In genomic region chr22:43476341-43476740, GRCh38 we compare ENCODE assay signal across 19 cellular contexts.
DNase-seq lines count a peak whose midpoint lies in the region; ATAC-seq, FAIRE-seq and TF ChIP-seq lines count a peak whose summit lies in the region.
"Had no signal": no experiment of that assay in that cellular context is flagged by ENCODE, and none has a peak within 500 bp of the region (broad histone marks: within the 10 kb centered on the region; RNA-seq: fewer than 3 reads in every experiment).

No MANE protein-coding gene starts in this region.

- TF ChIP-seq CTCF in GM12872 (IDR thresholded peaks at IDR 0.05; ENCODE audit: insufficient read depth, low read depth, low read length), result peak; percentile 32; the same call in 2 of the 3 replicates
- no peak for TF ChIP-seq CTCF in kidney (IDR thresholded peaks at IDR 0.05; ENCODE audit: borderline replicate concordance, extremely low read depth, insufficient read depth)

- no peak overlapping the region for H3K4me3 ChIP-seq in kidney (ENCODE audit: low read length in 2 of 2)
- H3K4me3 ChIP-seq: BLaER1 treated with 17β-estradiol and CSF1 and Interleukin-3, amounts not matched to agents 10 nM and 100 nM; sigmoid colon; suprapubic skin had no signal

- H3K4me1 ChIP-seq in kidney (ENCODE audit: control insufficient read depth in 1 of 2, insufficient read depth in 1 of 2, low read depth in 1 of 2, low read length in 2 of 2), result no peaks in the 10 kb centered on the region
- H3K4me1 ChIP-seq: sigmoid colon, suprapubic skin had no signal

- intact Hi-C loops in kidney (cut with DNase I), result no loop called here

- FAIRE-seq in kidney (lab: Jason Lieb, UNC), result no peak
- FAIRE-seq: GM12891 had no signal

- H3K27ac ChIP-seq in kidney (ENCODE audit: low read depth in 2 of 2, low read length in 2 of 2), result no peak overlapping the region
- H3K27ac ChIP-seq: BLaER1 treated with 17β-estradiol and CSF1 and Interleukin-3, amounts not matched to agents 10 nM and 100 nM; sigmoid colon; suprapubic skin had no signal

- ATAC-seq in GM21825 (IDR thresholded peaks at IDR 0.05; ENCODE audit: unreplicated experiment), result no peak
- ATAC-seq: T-cell had no signal

- no peaks in the 10 kb centered on the region for H3K9me3 ChIP-seq in kidney (ENCODE audit: control insufficient read depth in 1 of 2, low read length in 2 of 2)
- H3K9me3 ChIP-seq: BLaER1 treated with 17β-estradiol and CSF1 and Interleukin-3, amounts not matched to agents 10 nM and 100 nM; sigmoid colon; suprapubic skin had no signal

- no peak overlapping the region for H3K9ac ChIP-seq in kidney (ENCODE audit: low read length in 2 of 2)
- H3K9ac ChIP-seq: BLaER1 treated with 17β-estradiol and CSF1 and Interleukin-3, amounts not matched to agents 10 nM and 100 nM had no signal

- DNase-seq in DMS153 (lab: John Stamatoyannopoulos, UW), result peak; percentile 34
- DNase-seq in NCI-H2196 treated with DMSO at 0.1 percent for 48 hours (lab: John Stamatoyannopoulos, UW; ENCODE audit: unreplicated experiment), result peak; percentile 49
- peak; percentile 32 for DNase-seq in kidney
- DNase-seq in activated CD8-positive, alpha-beta memory T cell treated with anti-CD3 and anti-CD28 coated beads, Interleukin-2, amount 50 U/mL, for 4 hours, result no peak
- DNase-seq in HPDE6-E6E7 (ENCODE audit: extremely low spot score), result no peak
- DNase-seq: activated CD4-positive, CD25-positive, alpha-beta regulatory T cell; activated naive CD4-positive, alpha-beta T cell treated with anti-CD3 and anti-CD28 coated beads for 36 hours; DND-41; HCEC 1CT; NCI-H1048; nucleus accumbens; sigmoid colon; stimulated activated CD4-positive, alpha-beta T cell treated with anti-CD3 and anti-CD28 coated beads, Interleukin-2, amount 100 ng/mL, for 48 hours; T-cell had no signal

- no peaks in the 10 kb centered on the region for H3K36me3 ChIP-seq in kidney (ENCODE audit: control insufficient read depth in 1 of 2, insufficient read depth in 2 of 2, low read length in 2 of 2)
- H3K36me3 ChIP-seq: BLaER1 treated with 17β-estradiol and CSF1 and Interleukin-3, amounts not matched to agents 10 nM and 100 nM; sigmoid colon; suprapubic skin had no signal

Comparison
In these comparisons a context has a peak if more than half of its experiments do, and no peak if none do; other contexts are left out.
1. DNase-seq: peak in DMS153 (single experiment), NCI-H2196 treated with DMSO at 0.1 percent for 48 hours (single experiment) and kidney (single experiment); none in activated CD8-positive, alpha-beta memory T cell treated with anti-CD3 and anti-CD28 coated beads, Interleukin-2, amount 50 U/mL, for 4 hours (single experiment) and HPDE6-E6E7 (single experiment).